Comparison of ENCODE assay signal across 16 cellular contexts in the genomic region with DNA sequence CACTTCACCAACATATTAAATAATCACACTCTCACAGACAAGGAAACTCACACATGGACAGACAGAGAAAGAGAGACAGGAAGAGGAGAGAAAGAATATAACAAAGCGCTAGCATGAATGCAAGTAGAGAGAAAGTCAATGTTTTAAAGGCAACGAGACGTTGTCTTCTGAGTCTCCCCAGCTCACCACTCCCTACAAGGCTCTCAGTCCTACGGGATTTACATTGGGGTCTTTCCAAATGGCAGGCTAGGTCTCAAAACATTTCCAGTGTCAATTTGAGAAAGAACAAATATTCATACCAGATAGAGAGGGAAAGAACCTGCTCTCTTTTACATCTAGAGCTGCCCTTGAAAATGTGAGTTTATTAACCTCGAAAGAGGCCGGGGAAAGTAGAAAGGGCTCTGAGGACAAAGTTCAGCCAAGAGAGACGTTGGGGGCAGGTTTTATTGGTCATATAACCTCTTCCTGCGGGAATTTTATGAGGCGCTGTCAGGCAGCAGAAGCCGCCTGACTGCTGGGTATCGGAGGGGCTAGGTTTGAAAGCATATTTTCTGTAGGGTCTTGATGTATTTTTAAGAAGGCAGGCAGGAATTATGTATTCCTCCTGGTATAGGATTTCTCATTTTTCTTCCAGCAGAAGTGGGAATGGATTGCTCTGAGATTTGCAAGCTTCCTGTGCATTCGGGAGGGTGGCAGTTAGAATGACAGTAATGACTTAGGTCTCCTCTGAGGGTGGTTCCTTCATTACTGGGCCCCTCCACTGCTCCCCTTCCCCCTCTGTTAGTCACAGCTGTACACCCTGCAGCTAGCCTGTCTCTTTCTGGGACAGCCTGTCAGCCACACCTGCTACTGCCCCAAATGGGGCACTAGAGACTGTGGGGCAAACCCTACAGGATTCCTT. TPM values are rescaled to one million over a fixed set of nuclear protein-coding genes. Genes with fewer than 3 reads are reported as not detected.
DNase-seq lines count a peak whose midpoint lies in the region; ATAC-seq and TF ChIP-seq lines count a peak whose summit lies in the region.
"Had no signal": no experiment of that assay in that cellular context is flagged by ENCODE, and none has a peak within 500 bp of the region (broad histone marks: within the 10 kb centered on the region; RNA-seq: fewer than 3 reads in every experiment).

No MANE protein-coding gene starts in this region.

- H3K36me3 Mint-ChIP-seq in type B pancreatic cell = no peaks in the 10 kb centered on the region
- H3K36me3 Mint-ChIP-seq in T-helper 17 cell (ENCODE audit: low read depth) = no peaks in the 10 kb centered on the region

- no peaks in the 10 kb centered on the region for H3K9me3 ChIP-seq in Peyer's patch
- H3K9me3 ChIP-seq in heart right ventricle = no peaks in the 10 kb centered on the region
- H3K9me3 ChIP-seq in T-helper 17 cell (ENCODE audit: control insufficient read depth, low read length, poor library complexity, severe bottlenecking) = no peaks in the 10 kb centered on the region

- DNase-seq in Peyer's patch (peak in 2 of 3 donors; percentile 54 to 69), heart right ventricle (no peak), myocyte (ENCODE audit: low read depth) (peak; percentile 47), type B pancreatic cell (ENCODE audit: extremely low spot score, unreplicated experiment) (no peak), T-helper 17 cell (no peak), hepatic stellate cell (ENCODE audit: low spot score) (no peak), AG08395 (ENCODE audit: low spot score) (no peak)
- DNase-seq: activated CD4-positive, alpha-beta T cell treated with anti-CD3 and anti-CD28 coated beads for 4 hours; activated gamma-delta T cell; cerebellar nuclear complex; midbrain; NCI-H1417 treated with DMSO at 0.1 percent for 48 hours; nucleus accumbens; stimulated activated CD4-positive, alpha-beta T cell treated with anti-CD3 and anti-CD28 coated beads, Interleukin-2, amount 100 ng/mL, for 48 hours had no signal

- intact Hi-C loops in heart right ventricle (cut with DNase I) = no loop called here

- 65 to 69% methylated on average over 12 of the region's 12 CpGs for WGBS in heart right ventricle, 2 donors

- H3K27ac ChIP-seq in Peyer's patch = peak overlapping the region in 3 of 4 donors; percentile 42 to 83 (median 79)
- H3K27ac ChIP-seq in heart right ventricle = peak overlapping the region in 1 of 10 donors; percentile 15

- H3K27me3 ChIP-seq in Peyer's patch = no peaks in the 10 kb centered on the region
- no peaks in the 10 kb centered on the region for H3K27me3 ChIP-seq in heart right ventricle

- peak overlapping the region in 2 of 4 donors; percentile 8 to 25 for H3K4me3 ChIP-seq in Peyer's patch
- no peak overlapping the region for H3K4me3 ChIP-seq in heart right ventricle

- no peak for TF ChIP-seq CTCF in Peyer's patch (IDR thresholded peaks at IDR 0.05)
- TF ChIP-seq CTCF in heart right ventricle (IDR thresholded peaks at IDR 0.05) = no peak
- no peak for TF ChIP-seq CTCF in type B pancreatic cell (conservative IDR thresholded peaks at IDR 0.05)

- no peak overlapping the region for H3K27ac Mint-ChIP-seq in type B pancreatic cell
- no peak overlapping the region for H3K27ac Mint-ChIP-seq in T-helper 17 cell

- no peak for TF ChIP-seq POLR2A in Peyer's patch (IDR thresholded peaks at IDR 0.05)

- peaks cover 4% of the 10 kb centered on the region for H3K9me3 Mint-ChIP-seq in type B pancreatic cell

- peaks cover 0 to 23% (median 3%) of the 10 kb centered on the region in 4 donors for H3K4me1 ChIP-seq in Peyer's patch
- H3K4me1 ChIP-seq in heart right ventricle = peaks cover 0 to 24% (median 11%) of the 10 kb centered on the region in 9 donors

- peak in 5 of 8 donors; percentile 48 to 78 (median 62) for ATAC-seq in heart right ventricle
- ATAC-seq in T-helper 17 cell = no peak
- ATAC-seq: Panc1, SK-N-SH treated with all-trans-retinoic acid at 6 μM for 48 hours had no signal

- H3K27me3 Mint-ChIP-seq in type B pancreatic cell = peaks cover 4% of the 10 kb centered on the region
- peaks cover 15% of the 10 kb centered on the region for H3K27me3 Mint-ChIP-seq in T-helper 17 cell

- H3K36me3 ChIP-seq in Peyer's patch = no peaks in the 10 kb centered on the region
- no peaks in the 10 kb centered on the region for H3K36me3 ChIP-seq in heart right ventricle

- H3K4me1 Mint-ChIP-seq in type B pancreatic cell (ENCODE audit: unreplicated experiment) (peaks cover 27% of the 10 kb centered on the region), T-helper 17 cell (no peaks in the 10 kb centered on the region)

- H3K4me3 Mint-ChIP-seq in type B pancreatic cell (peak overlapping the region; percentile 37), T-helper 17 cell (no peak overlapping the region)

RNA-seq across cellular contexts. Expression of a gene that starts 34.4 kb away (rescaled TPM):
- total RNA-seq in Peyer's patch (100 to 1,000 TPM in 1 of 4 donors, 10 to 100 TPM in 3; 70.5 to 169 (median 80.2) TPM), heart right ventricle (10 to 100 TPM; 14.4 to 22.5 (median 18.2) TPM), myocyte (16.0 and 21.2 TPM in 2 replicates), type B pancreatic cell (ENCODE audit: low replicate concordance) (10.3 and 10.4 TPM in 2 replicates), T-helper 17 cell (10 to 100 TPM; 11.1 to 12.0 TPM)
- polyA plus RNA-seq in heart right ventricle = 10 to 100 TPM in 1 of 2 donors, 1 to 10 TPM in 1; 9.7 to 12.9 TPM
- polyA plus RNA-seq in myocyte (2012) = 7.1 TPM

Comparison
In these comparisons a context has a peak if more than half of its experiments do, and no peak if none do; other contexts are left out.
1. DNase-seq: peak in Peyer's patch (2 of 3) and myocyte (single experiment); none in heart right ventricle (0 of 2), type B pancreatic cell (single experiment), T-helper 17 cell (0 of 3), hepatic stellate cell (single experiment) and AG08395 (single experiment).